In the genomic region with DNA sequence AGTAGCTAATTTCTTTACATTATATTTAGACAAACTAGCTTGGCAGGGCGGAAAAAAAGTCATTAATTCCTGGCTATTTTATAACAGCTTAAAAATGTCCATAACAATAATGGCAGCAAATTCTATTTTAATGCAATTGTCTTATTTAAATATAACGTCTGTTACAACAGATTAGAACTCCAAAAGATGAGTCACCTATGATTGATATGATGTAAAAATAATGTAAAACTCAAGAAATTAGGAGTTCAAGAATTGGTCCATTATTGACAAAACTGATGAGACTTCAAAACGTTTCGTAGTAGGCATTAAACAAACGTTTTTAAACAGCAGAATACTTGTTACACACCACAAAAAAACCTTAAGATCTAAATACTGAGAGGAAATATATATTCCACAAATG, we compare ENCODE assay signal across 8 cellular contexts. TPM values are rescaled to one million over a fixed set of nuclear protein-coding genes. Genes with fewer than 3 reads are reported as not detected.
DNase-seq lines count a peak whose midpoint lies in the region; ATAC-seq, FAIRE-seq and TF ChIP-seq lines count a peak whose summit lies in the region.

No MANE protein-coding gene starts in this region.

- H3K27ac Mint-ChIP-seq in activated naive CD4-positive, alpha-beta T cell treated with anti-CD3 and anti-CD28 coated beads for 36 hours: peak overlapping the region; percentile 94

- H3K36me3 ChIP-seq in adipocyte (ENCODE audit: control insufficient read depth, insufficient read depth, low read length, severe bottlenecking): no peaks in the 10 kb centered on the region
- H3K36me3 ChIP-seq in tibial artery: no peaks in the 10 kb centered on the region

- no peaks in the 10 kb centered on the region for H3K27me3 Mint-ChIP-seq in activated naive CD4-positive, alpha-beta T cell treated with anti-CD3 and anti-CD28 coated beads for 36 hours (ENCODE audit: low read depth)

- TF ChIP-seq CTCF in tibial artery (IDR thresholded peaks at IDR 0.05) (no peak), GM13976 (IDR thresholded peaks at IDR 0.05; ENCODE audit: borderline replicate concordance, control extremely low read depth, extremely low read depth, insufficient read depth, missing control alignments) (no peak), omental fat pad (IDR thresholded peaks at IDR 0.05) (no peak)

- H3K9me3 ChIP-seq in adipocyte (ENCODE audit: control insufficient read depth, low read length) (no peaks in the 10 kb centered on the region), tibial artery (no peaks in the 10 kb centered on the region)

- H3K9me3 Mint-ChIP-seq in activated naive CD4-positive, alpha-beta T cell treated with anti-CD3 and anti-CD28 coated beads for 36 hours: no peaks in the 10 kb centered on the region

- H3K27ac ChIP-seq in layer of hippocampus (ENCODE audit: low read depth, low read length) (peak overlapping the region; percentile 100), tibial artery (peak overlapping the region; percentile 98 to 99)

- H3K4me1 Mint-ChIP-seq in activated naive CD4-positive, alpha-beta T cell treated with anti-CD3 and anti-CD28 coated beads for 36 hours (ENCODE audit: low read depth): peaks cover 42% of the 10 kb centered on the region

- H3K27me3 ChIP-seq in adipocyte (replicated peaks; ENCODE audit: control insufficient read depth, insufficient read depth, low read length) (no peaks in the 10 kb centered on the region), layer of hippocampus (ENCODE audit: control insufficient read depth, insufficient read depth, low read length) (no peaks in the 10 kb centered on the region), tibial artery (no peaks in the 10 kb centered on the region)

- intact Hi-C loops in activated naive CD4-positive, alpha-beta T cell treated with anti-CD3 and anti-CD28 coated beads for 36 hours (cut with micrococcal nuclease): loop anchor here (5.0 kb wide), 3 partner anchors 97 to 372 kb away; a partner anchor contains a TSS
- intact Hi-C loops in tibial artery (cut with DNase I; ENCODE audit: low total_unique reads): loop anchor here (5.0 to 10.0 kb wide), 3 partner anchors 159 to 317 kb away; a partner anchor contains a TSS

- peaks cover 30% of the 10 kb centered on the region for H3K4me1 ChIP-seq in adipocyte (ENCODE audit: control insufficient read depth, insufficient read depth, low read length)
- H3K4me1 ChIP-seq in tibial artery: peaks cover 6 to 55% (median 28%) of the 10 kb centered on the region in 4 donors

- peak overlapping the region; percentile 99 for H3K4me3 ChIP-seq in adipocyte (ENCODE audit: low read length)
- peak overlapping the region; percentile 79 to 97 for H3K4me3 ChIP-seq in tibial artery

- H3K9ac ChIP-seq in adipocyte (ENCODE audit: low read length): peak overlapping the region; percentile 87

- no peak for ATAC-seq in omental fat pad (ENCODE audit: low FRiP score)

- peak overlapping the region; percentile 90 for H3K4me3 Mint-ChIP-seq in activated naive CD4-positive, alpha-beta T cell treated with anti-CD3 and anti-CD28 coated beads for 36 hours

- CTCF ChIA-PET in activated naive CD4-positive, alpha-beta T cell treated with anti-CD3 and anti-CD28 coated beads for 36 hours (lab: Charles Lee): interaction anchor here (1.4 to 2.0 kb wide), 2 partner anchors 31 to 109 kb away, joined by 3 to 7 read pairs; no protein-coding TSS in a partner anchor

- H3K36me3 Mint-ChIP-seq in activated naive CD4-positive, alpha-beta T cell treated with anti-CD3 and anti-CD28 coated beads for 36 hours (ENCODE audit: low read depth): peaks cover 18% of the 10 kb centered on the region

- DNase-seq in activated naive CD4-positive, alpha-beta T cell treated with anti-CD3 and anti-CD28 coated beads for 36 hours: no peak
- no peak for DNase-seq in activated naive CD4-positive, alpha-beta T cell treated with Interleukin-2 at 50 U/mL for 16 hours
- DNase-seq in adipocyte (ENCODE audit: low read depth) (peak; percentile 27), tibial artery (no peak), GM13976 (ENCODE audit: low spot score) (no peak), omental fat pad (ENCODE audit: low spot score) (no peak), GM12892 (ENCODE audit: insufficient read length) (no peak)

- TF ChIP-seq POLR2A in GM12892 (IDR thresholded peaks at IDR 0.05; ENCODE audit: low read depth, low read length): no peak

- in situ Hi-C loops in GM13976 (cut with MboI; ENCODE audit: low sequenced_read_pairs, unreplicated experiment): no loop called here

- no peak for FAIRE-seq in GM12892 (lab: Jason Lieb, UNC)

RNA-seq across cellular contexts. Expression of a gene that starts 2.7 kb away (rescaled TPM):
- 100 to 1,000 TPM; 201 to 203 TPM for total RNA-seq in activated naive CD4-positive, alpha-beta T cell treated with anti-CD3 and anti-CD28 coated beads for 36 hours
- 10 to 100 TPM; 49.7 to 96.6 (median 73.1) TPM for total RNA-seq in omental fat pad
- polyA plus RNA-seq in GM12892 (2012; ENCODE audit: missing spikeins): 172 TPM
